8 cellular contexts compared by ENCODE assay signal in genomic region chr12:102702447-102703114, GRCh38.
DNase-seq lines count a peak whose midpoint lies in the region; ATAC-seq, FAIRE-seq and TF ChIP-seq lines count a peak whose summit lies in the region.

No MANE protein-coding gene starts in this region.

- peak; percentile 61 for TF ChIP-seq CTCF in astrocyte of the cerebellum (IDR thresholded peaks at IDR 0.05; ENCODE audit: low read depth, low read length, missing control alignments)

- H3K4me3 ChIP-seq in astrocyte of the cerebellum (ENCODE audit: low read depth, low read length), result no peak overlapping the region

- H3K4me1 Mint-ChIP-seq in stimulated activated naive B cell treated with anti-CD40 and anti-IgM and Interleukin-4, amounts not matched to agents 10 μg/mL and 1 μg/mL and 100 μg/mL, for 72 hours, result no peaks in the 10 kb centered on the region

- ATAC-seq in stimulated activated naive B cell treated with anti-CD40 and anti-IgM and Interleukin-4, amounts not matched to agents 10 μg/mL and 1 μg/mL and 100 μg/mL, for 72 hours (replicated peaks), result peak; percentile 42 to 73

- H3K27ac Mint-ChIP-seq in stimulated activated naive B cell treated with anti-CD40 and anti-IgM and Interleukin-4, amounts not matched to agents 10 μg/mL and 1 μg/mL and 100 μg/mL, for 72 hours, result no peak overlapping the region

- no peak overlapping the region for H3K4me3 Mint-ChIP-seq in stimulated activated naive B cell treated with anti-CD40 and anti-IgM and Interleukin-4, amounts not matched to agents 10 μg/mL and 1 μg/mL and 100 μg/mL, for 72 hours

- no peaks in the 10 kb centered on the region for H3K36me3 Mint-ChIP-seq in stimulated activated naive B cell treated with anti-CD40 and anti-IgM and Interleukin-4, amounts not matched to agents 10 μg/mL and 1 μg/mL and 100 μg/mL, for 72 hours

- H3K27me3 Mint-ChIP-seq in stimulated activated naive B cell treated with anti-CD40 and anti-IgM and Interleukin-4, amounts not matched to agents 10 μg/mL and 1 μg/mL and 100 μg/mL, for 72 hours, result peaks cover 19 to 23% of the 10 kb centered on the region in 2 donors

- in situ Hi-C loops in astrocyte of the cerebellum (cut with HindIII; ENCODE audit: low sequenced_read_pairs), result no loop called here

- TF ChIP-seq POLR2A in H54 (IDR thresholded peaks at IDR 0.05; ENCODE audit: low read depth, low read length), result no peak

- peak; percentile 6 for FAIRE-seq in H54 (lab: Jason Lieb, UNC)

- no peaks in the 10 kb centered on the region for H3K9me3 Mint-ChIP-seq in stimulated activated naive B cell treated with anti-CD40 and anti-IgM and Interleukin-4, amounts not matched to agents 10 μg/mL and 1 μg/mL and 100 μg/mL, for 72 hours

- DNase-seq in activated T-cell treated with anti-CD3 and anti-CD28 coated beads for 48 hours (ENCODE audit: low read depth) (peak; percentile 5), H54 (ENCODE audit: insufficient read length, low spot score) (peak; percentile 8), NCI-H460 (ENCODE audit: extremely low read depth, low read depth) (peak; percentile 45), astrocyte of the cerebellum (ENCODE audit: low read depth) (peak; percentile 24), islet precursor cell (peak; percentile 75), cortex of kidney (lab: John Stamatoyannopoulos, UW) (no peak)
- no peak for DNase-seq in activated T-cell treated with anti-CD3 and anti-CD28 coated beads, Interleukin-2, amount 50 U/mL, for 1 hour
- DNase-seq in stimulated activated naive B cell treated with anti-CD40 and anti-IgM and Interleukin-4, amounts not matched to agents 10 μg/mL and 1 μg/mL and 100 μg/mL, for 72 hours, result no peak

Comparison
In these comparisons a context has a peak if more than half of its experiments do, and no peak if none do; other contexts are left out.
1. DNase-seq: peak in activated T-cell treated with anti-CD3 and anti-CD28 coated beads for 48 hours (single experiment), H54 (single experiment), NCI-H460 (single experiment), astrocyte of the cerebellum (single experiment) and islet precursor cell (single experiment); none in activated T-cell treated with anti-CD3 and anti-CD28 coated beads, Interleukin-2, amount 50 U/mL, for 1 hour (single experiment), stimulated activated naive B cell treated with anti-CD40 and anti-IgM and Interleukin-4, amounts not matched to agents 10 μg/mL and 1 μg/mL and 100 μg/mL, for 72 hours (single experiment) and cortex of kidney (single experiment).